20 cellular contexts compared by ENCODE assay signal in genomic region chr6:119261944-119262284, GRCh38.
DNase-seq lines count a peak whose midpoint lies in the region; ATAC-seq and TF ChIP-seq lines count a peak whose summit lies in the region.
"Had no signal": no experiment of that assay in that cellular context is flagged by ENCODE, and none has a peak within 500 bp of the region (broad histone marks: within the 10 kb centered on the region; RNA-seq: fewer than 3 reads in every experiment).

No MANE protein-coding gene starts in this region.

- no peak overlapping the region for H3K4me3 ChIP-seq in vagina
- H3K4me3 ChIP-seq: gastrocnemius medialis, GM23338, transverse colon had no signal

- no peaks in the 10 kb centered on the region for H3K36me3 ChIP-seq in vagina
- H3K36me3 ChIP-seq: brain microvascular endothelial cell, gastrocnemius medialis, neutrophil, transverse colon had no signal

- peak overlapping the region; percentile 35 for H3K27ac Mint-ChIP-seq in activated T-cell treated with anti-CD3 and anti-CD28 coated beads, Interleukin-2, amount 50 U/mL, for 72 hours
- no peak overlapping the region for H3K27ac Mint-ChIP-seq in T-helper 17 cell
- H3K27ac Mint-ChIP-seq: GM23338, IgD-negative memory B cell had no signal

- DNase-seq in activated T-cell treated with anti-CD3 and anti-CD28 coated beads, Interleukin-2, amount 50 U/mL, for 72 hours, result no peak
- no peak for DNase-seq in activated T-cell treated with anti-CD3 and anti-CD28 coated beads, Interleukin-2, amount 50 U/mL, for 48 hours
- DNase-seq in NCI-H69 (lab: John Stamatoyannopoulos, UW), result peak; percentile 82
- DNase-seq in left lobe of liver (ENCODE audit: low spot score), result no peak
- no peak for DNase-seq in vagina (ENCODE audit: extremely low spot score in 2 of 2)
- DNase-seq in T-helper 17 cell, result no peak
- no peak for DNase-seq in globus pallidus (ENCODE audit: low spot score)
- DNase-seq: activated CD4-positive, CD25-positive, alpha-beta regulatory T cell treated with anti-CD3 and anti-CD28 coated beads, Interleukin-2, amount 50 U/mL, for 72 hours; activated CD8-positive, alpha-beta memory T cell treated with anti-CD3 and anti-CD28 coated beads, Interleukin-2, amount 50 U/mL, for 48 hours; activated naive CD4-positive, alpha-beta T cell treated with anti-CD3 and anti-CD28 coated beads, Interleukin-2, amount 50 U/mL, for 16 hours; brain microvascular endothelial cell; dermis blood vessel endothelial cell; erythroblast; gastrocnemius medialis; left cardiac atrium; transverse colon had no signal

- peaks cover 20% of the 10 kb centered on the region for H3K4me1 Mint-ChIP-seq in activated T-cell treated with anti-CD3 and anti-CD28 coated beads, Interleukin-2, amount 50 U/mL, for 72 hours (ENCODE audit: low read depth)
- peaks cover 17% of the 10 kb centered on the region for H3K4me1 Mint-ChIP-seq in T-helper 17 cell
- H3K4me1 Mint-ChIP-seq: GM23338 had no signal

- H3K9me3 Mint-ChIP-seq in activated T-cell treated with anti-CD3 and anti-CD28 coated beads, Interleukin-2, amount 50 U/mL, for 72 hours, result peaks cover 0 to 3% of the 10 kb centered on the region in 2 donors
- H3K9me3 Mint-ChIP-seq: GM23338 had no signal

- peaks cover 4 to 6% of the 10 kb centered on the region in 2 donors for H3K36me3 Mint-ChIP-seq in activated T-cell treated with anti-CD3 and anti-CD28 coated beads, Interleukin-2, amount 50 U/mL, for 72 hours (ENCODE audit: insufficient read depth in 2 of 2)
- no peaks in the 10 kb centered on the region for H3K36me3 Mint-ChIP-seq in T-helper 17 cell (ENCODE audit: low read depth)

- H3K4me1 ChIP-seq in vagina, result peaks cover 6% of the 10 kb centered on the region
- H3K4me1 ChIP-seq: gastrocnemius medialis had no signal

- H3K9me3 ChIP-seq in vagina, result no peaks in the 10 kb centered on the region
- H3K9me3 ChIP-seq in T-helper 17 cell (ENCODE audit: control insufficient read depth, low read length, poor library complexity, severe bottlenecking), result no peaks in the 10 kb centered on the region
- H3K9me3 ChIP-seq: gastrocnemius medialis, neutrophil, transverse colon had no signal

- no peak overlapping the region for H3K4me3 Mint-ChIP-seq in activated T-cell treated with anti-CD3 and anti-CD28 coated beads, Interleukin-2, amount 50 U/mL, for 72 hours
- H3K4me3 Mint-ChIP-seq in T-helper 17 cell, result no peak overlapping the region
- H3K4me3 Mint-ChIP-seq: GM23338, IgD-negative memory B cell had no signal

- H3K27me3 ChIP-seq in vagina, result no peaks in the 10 kb centered on the region
- H3K27me3 ChIP-seq: brain microvascular endothelial cell, gastrocnemius medialis, neutrophil, transverse colon had no signal

- no peak for ATAC-seq in activated T-cell treated with anti-CD3 and anti-CD28 coated beads, Interleukin-2, amount 50 U/mL, for 72 hours (replicated peaks in 1 of 2)
- ATAC-seq in left lobe of liver, result peak; percentile 74
- ATAC-seq in T-helper 17 cell, result no peak
- ATAC-seq in HG03432 (IDR thresholded peaks at IDR 0.05; ENCODE audit: unreplicated experiment), result no peak
- ATAC-seq: GM23338, left cardiac atrium had no signal

- intact Hi-C loops in vagina (cut with DNase I), result no loop called here

- peak overlapping the region; percentile 13 for H3K27ac ChIP-seq in vagina
- H3K27ac ChIP-seq: brain microvascular endothelial cell, gastrocnemius medialis, neutrophil had no signal

- no peak for TF ChIP-seq POLR2A in vagina (IDR thresholded peaks at IDR 0.05)

- no peaks in the 10 kb centered on the region for H3K27me3 Mint-ChIP-seq in activated T-cell treated with anti-CD3 and anti-CD28 coated beads, Interleukin-2, amount 50 U/mL, for 72 hours (ENCODE audit: low read depth)
- H3K27me3 Mint-ChIP-seq in T-helper 17 cell, result no peaks in the 10 kb centered on the region
- H3K27me3 Mint-ChIP-seq: IgD-negative memory B cell had no signal

- no peak for TF ChIP-seq CTCF in vagina (IDR thresholded peaks at IDR 0.05)
